ENCODE assay signal across 1 cellular context in genomic region chr16:80583466-80583865, GRCh38.
TF ChIP-seq lines count a peak whose summit lies in the region.

No MANE protein-coding gene starts in this region.

TF ChIP-seq in GM12878, 131 proteins besides CTCF, POLR2A, EP300 and RAD21 (continued from another document and continues in another):
- TF ChIP-seq E4F1 (IDR thresholded peaks at IDR 0.05; ENCODE audit: borderline replicate concordance, partially characterized antibody) (no peak), CUX1 (IDR thresholded peaks at IDR 0.05; ENCODE audit: insufficient replicate concordance, low read depth, low read length) (no peak), ZNF384 (IDR thresholded peaks at IDR 0.05; ENCODE audit: borderline replicate concordance, low read depth, low read length) (no peak), ESRRA (IDR thresholded peaks at IDR 0.05; ENCODE audit: low read length) (no peak), MLLT1 (IDR thresholded peaks at IDR 0.05) (no peak), ZSCAN29 (IDR thresholded peaks at IDR 0.05) (no peak), BMI1 (IDR thresholded peaks at IDR 0.05; ENCODE audit: borderline replicate concordance) (no peak), EGR1 (IDR thresholded peaks at IDR 0.05; ENCODE audit: borderline replicate concordance in 1 of 2, low read depth in 2 of 2, low read length in 2 of 2) (no peak), SIN3A (IDR thresholded peaks at IDR 0.05; ENCODE audit: low read depth, low read length) (no peak), SREBF1 (IDR thresholded peaks at IDR 0.05; ENCODE audit: low read length) (no peak), CBX3 (IDR thresholded peaks at IDR 0.05; ENCODE audit: borderline replicate concordance, low read depth) (no peak), EZH2 (IDR thresholded peaks at IDR 0.05; ENCODE audit: borderline replicate concordance, control insufficient read depth, low read depth, low read length) (no peak), USF1 (IDR thresholded peaks at IDR 0.05; ENCODE audit: borderline replicate concordance, extremely low read length, insufficient read depth, low read depth, low read length) (no peak), EED (IDR thresholded peaks at IDR 0.05; ENCODE audit: low read depth) (peak; percentile 97), CBX5 (IDR thresholded peaks at IDR 0.05; ENCODE audit: low read depth) (no peak), SKIL (IDR thresholded peaks at IDR 0.05; ENCODE audit: low read depth, poor library complexity, severe bottlenecking) (no peak), IKZF2 (IDR thresholded peaks at IDR 0.05) (no peak), RUNX3 (IDR thresholded peaks at IDR 0.05; ENCODE audit: low read length) (peak; percentile 83), ZNF217 (IDR thresholded peaks at IDR 0.05) (no peak), SMC3 (IDR thresholded peaks at IDR 0.05; ENCODE audit: borderline replicate concordance, low read length) (no peak), SREBF2 (IDR thresholded peaks at IDR 0.05; ENCODE audit: low read length) (no peak), CREM (IDR thresholded peaks at IDR 0.05; ENCODE audit: low read depth) (peak; percentile 61; the same call in 1 of the 2 replicates), SRF (IDR thresholded peaks at IDR 0.05; ENCODE audit: low read depth in 2 of 2, low read length in 2 of 2) (0 out of 4 replicates have a peak, but pooled peaks of 1 of the 2 experiments have one; percentile 69), GATAD2B (conservative IDR thresholded peaks at IDR 0.05; ENCODE audit: low read depth) (no peak), BHLHE40 (IDR thresholded peaks at IDR 0.05; ENCODE audit: borderline replicate concordance in 1 of 2, low read depth in 2 of 2, low read length in 1 of 2) (no peak), NFIC (IDR thresholded peaks at IDR 0.05; ENCODE audit: low read depth, low read length) (peak; percentile 81; the same call in 1 of the 2 replicates), JUNB (IDR thresholded peaks at IDR 0.05) (peak; percentile 86), ZNF207 (IDR thresholded peaks at IDR 0.05; ENCODE audit: borderline replicate concordance) (no peak), TCF7 (IDR thresholded peaks at IDR 0.05; ENCODE audit: borderline replicate concordance) (no peak), WRNIP1 (IDR thresholded peaks at IDR 0.05; ENCODE audit: borderline replicate concordance, low read depth, low read length) (no peak), ETV6 (conservative IDR thresholded peaks at IDR 0.05 in 1 of 2, IDR thresholded peaks at IDR 0.05 in 1 of 2; ENCODE audit: borderline replicate concordance in 1 of 2, low read depth in 1 of 2) (peak in 1 of 2 experiments; percentile 69; a peak in 2 of 4 replicates), MEF2B (IDR thresholded peaks at IDR 0.05; ENCODE audit: partially characterized antibody, poor library complexity, severe bottlenecking) (no peak), LARP7 (IDR thresholded peaks at IDR 0.05) (no peak), NBN (IDR thresholded peaks at IDR 0.05) (no peak), USF2 (IDR thresholded peaks at IDR 0.05; ENCODE audit: borderline replicate concordance, low read depth, low read length) (no peak), MAX (IDR thresholded peaks at IDR 0.05; ENCODE audit: low read depth, low read length) (no peak), ZBTB11 (CRISPR knock-in tag; IDR thresholded peaks at IDR 0.05) (no peak), MYC (IDR thresholded peaks at IDR 0.05; ENCODE audit: insufficient read depth, insufficient read length, insufficient replicate concordance, low read length, severe bottlenecking) (no peak), KAT2A (conservative IDR thresholded peaks at IDR 0.05; ENCODE audit: control insufficient read depth, low read depth, low read length) (no peak), BCL11A (IDR thresholded peaks at IDR 0.05; ENCODE audit: low read depth, low read length) (no peak), STAT1 (conservative IDR thresholded peaks at IDR 0.05) (no peak), ZBTB33 (IDR thresholded peaks at IDR 0.05) (no peak), IRF3 (IDR thresholded peaks at IDR 0.05) (no peak)
